ENCODE assay signal across 9 cellular contexts in genomic region chr16:86740817-86741799, GRCh38.
DNase-seq lines count a peak whose midpoint lies in the region; ATAC-seq, FAIRE-seq and TF ChIP-seq lines count a peak whose summit lies in the region.
"Had no signal": no experiment of that assay in that cellular context is flagged by ENCODE, and none has a peak within 500 bp of the region (broad histone marks: within the 10 kb centered on the region; RNA-seq: fewer than 3 reads in every experiment).

No MANE protein-coding gene starts in this region.

- TF ChIP-seq CTCF in fibroblast of pulmonary artery (IDR thresholded peaks at IDR 0.05; ENCODE audit: low read length, missing control alignments) = no peak
- TF ChIP-seq CTCF in pancreas (IDR thresholded peaks at IDR 0.05) = no peak

- intact Hi-C loops in pancreas (cut with DNase I) = no loop called here

- H3K27me3 ChIP-seq in pancreas = no peaks in the 10 kb centered on the region

- 19 to 20% methylated on average over 37 of the region's 37 CpGs for WGBS in pancreas, 2 donors

- DNase-seq in ELR (ENCODE audit: low read depth) (peak; percentile 87), fibroblast of pulmonary artery (ENCODE audit: low read depth) (peak; percentile 76), pancreas (peak in 1 of 6 donors; percentile 9), NCI-H2227 (lab: John Stamatoyannopoulos, UW; ENCODE audit: unreplicated experiment) (no peak), Ammon's horn (ENCODE audit: low spot score) (no peak)
- no peak for DNase-seq in stimulated activated CD4-positive, alpha-beta T cell treated with anti-CD3 and anti-CD28 coated beads, Interleukin-1b, Interleukin-23, amount 100 ng/mL, for 48 hours

- H3K4me1 ChIP-seq in pancreas = no peaks in the 10 kb centered on the region

- no peaks in the 10 kb centered on the region for H3K9me3 ChIP-seq in pancreas

- no peaks in the 10 kb centered on the region for H3K36me3 ChIP-seq in pancreas

- no peak overlapping the region for H3K27ac ChIP-seq in pancreas

- FAIRE-seq in pancreas (lab: Jason Lieb, UNC) = no peak
- FAIRE-seq: colon had no signal

- peak; percentile 91 for ATAC-seq in SK-N-SH treated with all-trans-retinoic acid at 6 μM for 48 hours
- peak in 3 of 4 donors; percentile 40 to 61 (median 46) for ATAC-seq in pancreas
- ATAC-seq in HG02798 (IDR thresholded peaks at IDR 0.05; ENCODE audit: poor library complexity, unreplicated experiment) = no peak

- H3K4me3 ChIP-seq in fibroblast of pulmonary artery (replicated peaks; ENCODE audit: low read depth, low read length) (peak overlapping the region; percentile 48), pancreas (peak overlapping the region in 1 of 4 donors; percentile 14)

TF ChIP-seq in SK-N-SH treated with all-trans-retinoic acid at 6 μM for 48 hours, 23 proteins besides CTCF, POLR2A, EP300 and RAD21:
- TF ChIP-seq ESRRG (CRISPR knock-in tag; IDR thresholded peaks at IDR 0.05) = no peak
- TF ChIP-seq TOX (CRISPR knock-in tag; IDR thresholded peaks at IDR 0.05; ENCODE audit: borderline replicate concordance) = no peak
- TF ChIP-seq BACH2 (CRISPR knock-in tag; IDR thresholded peaks at IDR 0.05; ENCODE audit: borderline replicate concordance) = no peak

Comparison
In these comparisons a context has a peak if more than half of its experiments do, and no peak if none do; other contexts are left out.
1. DNase-seq: peak in ELR (single experiment) and fibroblast of pulmonary artery (single experiment); none in NCI-H2227 (single experiment), Ammon's horn (single experiment) and stimulated activated CD4-positive, alpha-beta T cell treated with anti-CD3 and anti-CD28 coated beads, Interleukin-1b, Interleukin-23, amount 100 ng/mL, for 48 hours (single experiment).